Comparison of ENCODE assay signal across 1 cellular context in the genomic region with DNA sequence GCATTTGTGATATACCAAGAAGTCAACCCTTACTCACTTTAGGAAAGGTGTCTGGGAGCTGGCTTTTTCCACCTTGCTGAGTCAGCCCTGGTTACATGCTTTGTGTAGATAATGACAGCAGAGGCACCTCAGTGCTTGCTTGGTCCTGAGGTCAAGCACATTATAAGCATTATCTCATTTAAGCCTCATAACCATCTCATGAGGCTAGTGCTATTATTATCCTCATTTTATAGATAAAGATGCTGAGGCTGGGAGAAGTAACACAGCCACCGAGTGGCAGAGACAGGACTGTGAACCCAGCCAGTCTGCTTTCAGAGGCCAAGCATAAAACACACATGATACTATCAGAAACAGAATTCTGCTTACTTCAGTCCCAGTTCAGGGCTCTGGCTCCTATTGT.
TF ChIP-seq lines count a peak whose summit lies in the region.

No MANE protein-coding gene starts in this region.

TF ChIP-seq in K562, 482 proteins besides CTCF, POLR2A, EP300 and RAD21 (continued from another document and continues in another):
- TF ChIP-seq, protein P1, sequence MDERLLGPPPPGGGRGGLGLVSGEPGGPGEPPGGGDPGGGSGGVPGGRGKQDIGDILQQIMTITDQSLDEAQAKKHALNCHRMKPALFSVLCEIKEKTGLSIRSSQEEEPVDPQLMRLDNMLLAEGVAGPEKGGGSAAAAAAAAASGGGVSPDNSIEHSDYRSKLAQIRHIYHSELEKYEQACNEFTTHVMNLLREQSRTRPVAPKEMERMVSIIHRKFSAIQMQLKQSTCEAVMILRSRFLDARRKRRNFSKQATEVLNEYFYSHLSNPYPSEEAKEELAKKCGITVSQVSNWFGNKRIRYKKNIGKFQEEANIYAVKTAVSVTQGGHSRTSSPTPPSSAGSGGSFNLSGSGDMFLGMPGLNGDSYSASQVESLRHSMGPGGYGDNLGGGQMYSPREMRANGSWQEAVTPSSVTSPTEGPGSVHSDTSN (CRISPR knock-in tag; IDR thresholded peaks at IDR 0.05; ENCODE audit: low read depth), result no peak
- TF ChIP-seq, protein P1 (tag; conservative IDR thresholded peaks at IDR 0.05; ENCODE audit: low read depth), result no peak
- TF ChIP-seq ZNF318 (IDR thresholded peaks at IDR 0.05; ENCODE audit: borderline replicate concordance in 1 of 2, low read depth in 1 of 2) (no peak), NEUROD1 (IDR thresholded peaks at IDR 0.05; ENCODE audit: borderline replicate concordance, low read depth, low read length, partially characterized antibody) (no peak), GATA2 (CRISPR knock-in tag; IDR thresholded peaks at IDR 0.05) (no peak), COPS2 (conservative IDR thresholded peaks at IDR 0.05) (no peak), ZNF655 (CRISPR knock-in tag; IDR thresholded peaks at IDR 0.05) (no peak), ETV1 (tag; conservative IDR thresholded peaks at IDR 0.05; ENCODE audit: low read depth) (no peak), ZNF551 (CRISPR knock-in tag; IDR thresholded peaks at IDR 0.05) (no peak), C11orf30 (IDR thresholded peaks at IDR 0.05; ENCODE audit: low read depth) (peak; percentile 56), CBFA2T2 (conservative IDR thresholded peaks at IDR 0.05) (0 out of 2 replicates have a peak, but pooled peaks have one; percentile 14), RBM22 (IDR thresholded peaks at IDR 0.05; ENCODE audit: low read depth, low read length, poor library complexity, severe bottlenecking) (no peak), NFE2 (IDR thresholded peaks at IDR 0.05; ENCODE audit: low read depth) (peak; percentile 74; the same call in 1 of the 2 replicates), MAFK (IDR thresholded peaks at IDR 0.05; ENCODE audit: low read length) (peak; percentile 26; the same call in 1 of the 2 replicates), NFIX (CRISPR knock-in tag; IDR thresholded peaks at IDR 0.05; ENCODE audit: low read depth) (no peak), RCOR1 (IDR thresholded peaks at IDR 0.05; ENCODE audit: borderline replicate concordance in 1 of 2, low read depth in 2 of 2, low read length in 2 of 2) (peak in 1 of 2 experiments; percentile 12; a peak in 1 of 4 replicates), ZNF316 (IDR thresholded peaks at IDR 0.05) (peak; percentile 82), IRF9 (tag; IDR thresholded peaks at IDR 0.05) (no peak), CBFA2T3 (IDR thresholded peaks at IDR 0.05) (peak; percentile 65), ASH1L (IDR thresholded peaks at IDR 0.05; ENCODE audit: borderline replicate concordance, low read depth, partially characterized antibody) (no peak), ZNF124 (CRISPR knock-in tag; IDR thresholded peaks at IDR 0.05) (no peak), ZBTB49 (CRISPR knock-in tag; IDR thresholded peaks at IDR 0.05; ENCODE audit: borderline replicate concordance) (no peak), MNT (conservative IDR thresholded peaks at IDR 0.05) (no peak), SRSF7 (optimal IDR thresholded peaks at IDR 0.05; ENCODE audit: low read depth, low read length) (no peak)
- TF ChIP-seq, protein P2, sequence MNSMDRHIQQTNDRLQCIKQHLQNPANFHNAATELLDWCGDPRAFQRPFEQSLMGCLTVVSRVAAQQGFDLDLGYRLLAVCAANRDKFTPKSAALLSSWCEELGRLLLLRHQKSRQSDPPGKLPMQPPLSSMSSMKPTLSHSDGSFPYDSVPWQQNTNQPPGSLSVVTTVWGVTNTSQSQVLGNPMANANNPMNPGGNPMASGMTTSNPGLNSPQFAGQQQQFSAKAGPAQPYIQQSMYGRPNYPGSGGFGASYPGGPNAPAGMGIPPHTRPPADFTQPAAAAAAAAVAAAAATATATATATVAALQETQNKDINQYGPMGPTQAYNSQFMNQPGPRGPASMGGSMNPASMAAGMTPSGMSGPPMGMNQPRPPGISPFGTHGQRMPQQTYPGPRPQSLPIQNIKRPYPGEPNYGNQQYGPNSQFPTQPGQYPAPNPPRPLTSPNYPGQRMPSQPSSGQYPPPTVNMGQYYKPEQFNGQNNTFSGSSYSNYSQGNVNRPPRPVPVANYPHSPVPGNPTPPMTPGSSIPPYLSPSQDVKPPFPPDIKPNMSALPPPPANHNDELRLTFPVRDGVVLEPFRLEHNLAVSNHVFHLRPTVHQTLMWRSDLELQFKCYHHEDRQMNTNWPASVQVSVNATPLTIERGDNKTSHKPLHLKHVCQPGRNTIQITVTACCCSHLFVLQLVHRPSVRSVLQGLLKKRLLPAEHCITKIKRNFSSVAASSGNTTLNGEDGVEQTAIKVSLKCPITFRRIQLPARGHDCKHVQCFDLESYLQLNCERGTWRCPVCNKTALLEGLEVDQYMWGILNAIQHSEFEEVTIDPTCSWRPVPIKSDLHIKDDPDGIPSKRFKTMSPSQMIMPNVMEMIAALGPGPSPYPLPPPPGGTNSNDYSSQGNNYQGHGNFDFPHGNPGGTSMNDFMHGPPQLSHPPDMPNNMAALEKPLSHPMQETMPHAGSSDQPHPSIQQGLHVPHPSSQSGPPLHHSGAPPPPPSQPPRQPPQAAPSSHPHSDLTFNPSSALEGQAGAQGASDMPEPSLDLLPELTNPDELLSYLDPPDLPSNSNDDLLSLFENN (IDR thresholded peaks at IDR 0.05; ENCODE audit: low read depth in 2 of 2, low read length in 2 of 2), result no peak
- TF ChIP-seq, protein P3, sequence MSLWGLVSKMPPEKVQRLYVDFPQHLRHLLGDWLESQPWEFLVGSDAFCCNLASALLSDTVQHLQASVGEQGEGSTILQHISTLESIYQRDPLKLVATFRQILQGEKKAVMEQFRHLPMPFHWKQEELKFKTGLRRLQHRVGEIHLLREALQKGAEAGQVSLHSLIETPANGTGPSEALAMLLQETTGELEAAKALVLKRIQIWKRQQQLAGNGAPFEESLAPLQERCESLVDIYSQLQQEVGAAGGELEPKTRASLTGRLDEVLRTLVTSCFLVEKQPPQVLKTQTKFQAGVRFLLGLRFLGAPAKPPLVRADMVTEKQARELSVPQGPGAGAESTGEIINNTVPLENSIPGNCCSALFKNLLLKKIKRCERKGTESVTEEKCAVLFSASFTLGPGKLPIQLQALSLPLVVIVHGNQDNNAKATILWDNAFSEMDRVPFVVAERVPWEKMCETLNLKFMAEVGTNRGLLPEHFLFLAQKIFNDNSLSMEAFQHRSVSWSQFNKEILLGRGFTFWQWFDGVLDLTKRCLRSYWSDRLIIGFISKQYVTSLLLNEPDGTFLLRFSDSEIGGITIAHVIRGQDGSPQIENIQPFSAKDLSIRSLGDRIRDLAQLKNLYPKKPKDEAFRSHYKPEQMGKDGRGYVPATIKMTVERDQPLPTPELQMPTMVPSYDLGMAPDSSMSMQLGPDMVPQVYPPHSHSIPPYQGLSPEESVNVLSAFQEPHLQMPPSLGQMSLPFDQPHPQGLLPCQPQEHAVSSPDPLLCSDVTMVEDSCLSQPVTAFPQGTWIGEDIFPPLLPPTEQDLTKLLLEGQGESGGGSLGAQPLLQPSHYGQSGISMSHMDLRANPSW (CRISPR knock-in tag; IDR thresholded peaks at IDR 0.05), result no peak
